9 cellular contexts compared by ENCODE assay signal in genomic region chr10:128035557-128035973, GRCh38.
DNase-seq lines count a peak whose midpoint lies in the region; ATAC-seq, FAIRE-seq and TF ChIP-seq lines count a peak whose summit lies in the region.
"Had no signal": no experiment of that assay in that cellular context is flagged by ENCODE, and none has a peak within 500 bp of the region (broad histone marks: within the 10 kb centered on the region; RNA-seq: fewer than 3 reads in every experiment).

No MANE protein-coding gene starts in this region.

- H3K27me3 ChIP-seq in CD8-positive, alpha-beta T cell (ENCODE audit: insufficient read depth, low read length) = no peaks in the 10 kb centered on the region
- H3K27me3 ChIP-seq in GM23248 (replicated peaks; ENCODE audit: insufficient read depth) (no peaks in the 10 kb centered on the region), OCI-LY3 (ENCODE audit: low read depth, low read length) (no peaks in the 10 kb centered on the region), smooth muscle cell (ENCODE audit: low read depth) (no peaks in the 10 kb centered on the region)

- no peak overlapping the region for H3K4me3 Mint-ChIP-seq in CD8-positive, alpha-beta T cell

- peak; percentile 40 to 78 (median 56) for DNase-seq in CD8-positive, alpha-beta T cell
- DNase-seq in GM23248 (peak; percentile 48), Right ventricle myocardium superior (peak; percentile 66), smooth muscle cell (lab: John Stamatoyannopoulos, UW; ENCODE audit: unreplicated experiment) (peak; percentile 4), RCC 7860 (ENCODE audit: low spot score) (no peak), NCI-H1436 treated with DMSO at 0.1 percent for 48 hours (lab: John Stamatoyannopoulos, UW) (no peak)
- DNase-seq in activated T-helper 9 cell treated with anti-CD3 and anti-CD28 coated beads, Interleukin-2, amount 50 U/mL, for 16 hours (ENCODE audit: low read depth) = peak; percentile 43

- peak; percentile 73 for TF ChIP-seq CTCF in CD8-positive, alpha-beta T cell (IDR thresholded peaks at IDR 0.05)
- TF ChIP-seq CTCF in OCI-LY3 (IDR thresholded peaks at IDR 0.05; ENCODE audit: low read depth, low read length) (peak; percentile 76), smooth muscle cell (IDR thresholded peaks at IDR 0.05; ENCODE audit: borderline replicate concordance, insufficient read depth, poor library complexity, severe bottlenecking) (peak; percentile 62)

- H3K4me2 ChIP-seq in GM23248 (ENCODE audit: unreplicated experiment) (no peak overlapping the region), OCI-LY3 (ENCODE audit: low read length) (no peak overlapping the region), smooth muscle cell (no peak overlapping the region)

- CTCF ChIA-PET in CD8-positive, alpha-beta T cell (lab: Charles Lee) = interaction anchor here (0.6 to 10.2 kb wide), 28 partner anchors 9 to 225 kb away, joined by 3 to 396 read pairs (median 5); no protein-coding TSS in a partner anchor

- intact Hi-C loops in CD8-positive, alpha-beta T cell (cut with DNase I, micrococcal nuclease) = loop anchor here (1.0 kb wide), 3 partner anchors 12 to 115 kb away; no protein-coding TSS in a partner anchor
- intact Hi-C loops in Right ventricle myocardium superior (cut with DNase I) = loop anchor here (5.0 kb wide), 1 partner anchor 37 kb away; no protein-coding TSS in a partner anchor

- POLR2A ChIA-PET in CD8-positive, alpha-beta T cell (lab: Charles Lee) = interaction anchor here (1.0 to 3.0 kb wide), 3 partner anchors 30 to 34 kb away, joined by 3 to 21 read pairs (median 4); no protein-coding TSS in a partner anchor

- no peaks in the 10 kb centered on the region for H3K36me3 Mint-ChIP-seq in CD8-positive, alpha-beta T cell

- H3K9ac ChIP-seq in GM23248 (no peak overlapping the region), OCI-LY3 (ENCODE audit: low read length) (no peak overlapping the region), smooth muscle cell (ENCODE audit: low read depth) (no peak overlapping the region)

- no peaks in the 10 kb centered on the region for H3K9me3 ChIP-seq in CD8-positive, alpha-beta T cell (ENCODE audit: low read length)
- no peaks in the 10 kb centered on the region for H3K9me3 ChIP-seq in GM23248 (ENCODE audit: low read depth)
- H3K9me3 ChIP-seq in OCI-LY3 (ENCODE audit: insufficient read depth, low read length) = no peaks in the 10 kb centered on the region
- H3K9me3 ChIP-seq in smooth muscle cell (replicated peaks; ENCODE audit: low read depth) = no peaks in the 10 kb centered on the region

- peak; percentile 78 for ATAC-seq in CD8-positive, alpha-beta T cell
- ATAC-seq in Right ventricle myocardium superior (ENCODE audit: poor library complexity) = peak; percentile 75

- H3F3A ChIP-seq in GM23248 (ENCODE audit: insufficient read depth) = peaks cover 10% of the 10 kb centered on the region; the same call in 1 of the 2 replicates
- H3F3A ChIP-seq in smooth muscle cell (ENCODE audit: low read depth) = no peaks in the 10 kb centered on the region

- no peaks in the 10 kb centered on the region for H3K9me2 ChIP-seq in GM23248 (ENCODE audit: insufficient read depth)

- H2AFZ ChIP-seq in GM23248 (no peak overlapping the region), OCI-LY3 (ENCODE audit: low read depth, low read length) (no peak overlapping the region), smooth muscle cell (ENCODE audit: low read depth) (no peak overlapping the region)

- H3K9me3 Mint-ChIP-seq in CD8-positive, alpha-beta T cell = no peaks in the 10 kb centered on the region

- WGBS in GM23248 (ENCODE audit: low coverage in 1 of 2, low lambda C conversion rate in 2 of 2, missing lambda C conversion rate in 2 of 2), 2 experiments = 46 to 59% methylated on average over 5 of the region's 5 CpGs
- 69% methylated on average over 5 of the region's 5 CpGs for WGBS in smooth muscle cell (ENCODE audit: low lambda C conversion rate)

- H3K4me1 ChIP-seq in CD8-positive, alpha-beta T cell (ENCODE audit: insufficient read depth, low read length) = no peaks in the 10 kb centered on the region
- peaks cover 9% of the 10 kb centered on the region for H3K4me1 ChIP-seq in GM23248 (ENCODE audit: insufficient read depth)
- H3K4me1 ChIP-seq in OCI-LY3 (ENCODE audit: low read length) = peaks cover 3% of the 10 kb centered on the region; the same call in 1 of the 2 replicates
- H3K4me1 ChIP-seq in smooth muscle cell (ENCODE audit: low read depth) = no peaks in the 10 kb centered on the region

- no peak overlapping the region for H3K4me3 ChIP-seq in CD8-positive, alpha-beta T cell (ENCODE audit: low read depth, low read length)
- H3K4me3 ChIP-seq in GM23248 (no peak overlapping the region), OCI-LY3 (ENCODE audit: low read length) (no peak overlapping the region), smooth muscle cell (no peak overlapping the region)
- H3K4me3 ChIP-seq: skin epidermis had no signal

- no peak for FAIRE-seq in RCC 7860 (lab: Jason Lieb, UNC)

- in situ Hi-C loops in GM23248 (cut with MboI) = no loop called here

- H3K4me1 Mint-ChIP-seq in CD8-positive, alpha-beta T cell (ENCODE audit: low read depth) = no peaks in the 10 kb centered on the region

- no peaks in the 10 kb centered on the region for H4K20me1 ChIP-seq in GM23248 (ENCODE audit: insufficient read depth)
- H4K20me1 ChIP-seq in OCI-LY3 (ENCODE audit: insufficient read depth, low read length) = no peaks in the 10 kb centered on the region
- H4K20me1 ChIP-seq in smooth muscle cell (ENCODE audit: low read depth) = peaks cover 86% of the 10 kb centered on the region

- no peaks in the 10 kb centered on the region for H3K36me3 ChIP-seq in CD8-positive, alpha-beta T cell (ENCODE audit: insufficient read depth, low read length)
- H3K36me3 ChIP-seq in GM23248 (ENCODE audit: low read depth) (no peaks in the 10 kb centered on the region), OCI-LY3 (replicated peaks; ENCODE audit: low read depth, low read length) (no peaks in the 10 kb centered on the region), smooth muscle cell (ENCODE audit: low read depth) (no peaks in the 10 kb centered on the region)

- H3K79me2 ChIP-seq in GM23248 (ENCODE audit: insufficient read depth) = no peaks in the 10 kb centered on the region
- no peaks in the 10 kb centered on the region for H3K79me2 ChIP-seq in OCI-LY3 (ENCODE audit: low read length)
- no peaks in the 10 kb centered on the region for H3K79me2 ChIP-seq in smooth muscle cell (ENCODE audit: low read depth)

- no peak overlapping the region for H3K27ac Mint-ChIP-seq in CD8-positive, alpha-beta T cell

- H3K27ac ChIP-seq in CD8-positive, alpha-beta T cell (ENCODE audit: low read depth, low read length) = no peak overlapping the region
- no peak overlapping the region for H3K27ac ChIP-seq in GM23248
- no peak overlapping the region for H3K27ac ChIP-seq in OCI-LY3 (ENCODE audit: low read length)
- no peak overlapping the region for H3K27ac ChIP-seq in smooth muscle cell (ENCODE audit: low read depth)
- H3K27ac ChIP-seq: skin epidermis had no signal

- H3K27me3 Mint-ChIP-seq in CD8-positive, alpha-beta T cell (ENCODE audit: low read depth) = no peaks in the 10 kb centered on the region

Comparison
In these comparisons a context has a peak if more than half of its experiments do, and no peak if none do; other contexts are left out.
1. DNase-seq: peak in CD8-positive, alpha-beta T cell (7 of 7), GM23248 (single experiment), activated T-helper 9 cell treated with anti-CD3 and anti-CD28 coated beads, Interleukin-2, amount 50 U/mL, for 16 hours (single experiment), Right ventricle myocardium superior (single experiment) and smooth muscle cell (single experiment); none in RCC 7860 (single experiment) and NCI-H1436 treated with DMSO at 0.1 percent for 48 hours (single experiment).
2. Peak in every context shown above with its lines, with median percentiles within 50 percentile points of each other: CTCF ChIP-seq.